16 cellular contexts compared by ENCODE assay signal in the genomic region with DNA sequence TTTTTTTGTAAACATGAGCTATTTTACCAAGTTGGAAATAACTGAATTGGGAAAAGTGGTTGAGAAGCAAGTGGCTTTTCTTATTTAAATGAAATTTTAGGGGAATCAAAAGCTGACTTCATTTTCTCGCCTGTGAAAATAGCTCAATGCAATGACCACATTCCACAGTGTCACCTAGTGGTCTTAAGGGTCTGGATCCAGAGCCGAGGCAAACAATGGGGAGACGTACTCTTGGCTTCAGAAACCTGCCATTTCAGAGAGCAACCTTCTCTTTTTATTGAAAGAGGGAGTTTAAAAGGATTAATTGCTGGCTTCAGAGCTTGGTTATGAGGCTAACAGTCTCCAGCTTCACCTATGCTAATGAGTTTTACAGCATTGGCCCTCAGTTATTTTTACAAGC. TPM values are rescaled to one million over a fixed set of nuclear protein-coding genes. Genes with fewer than 3 reads are reported as not detected.
A peak's percentile ranks its signal among the peaks of the same experiment; 100 is the strongest.
DNase-seq lines count a peak whose midpoint lies in the region; ATAC-seq, FAIRE-seq and TF ChIP-seq lines count a peak whose summit lies in the region.
"Had no signal": no experiment of that assay in that cellular context is flagged by ENCODE, and none has a peak within 500 bp of the region (broad histone marks: within the 10 kb centered on the region; RNA-seq: fewer than 3 reads in every experiment).

No MANE protein-coding gene starts in this region.

- no peaks in the 10 kb centered on the region for H3K79me2 ChIP-seq in HCT116 (ENCODE audit: insufficient read depth, low read length)

- no peak overlapping the region for H3K27ac ChIP-seq in C4-2B
- no peak overlapping the region for H3K27ac ChIP-seq in HCT116 (ENCODE audit: low read depth, low read length)
- no peak overlapping the region for H3K27ac ChIP-seq in pancreas
- H3K27ac ChIP-seq in kidney (ENCODE audit: low read depth in 2 of 2, low read length in 2 of 2) = no peak overlapping the region
- H3K27ac ChIP-seq: stomach had no signal

- no peak overlapping the region for H3K4me2 ChIP-seq in HCT116 (ENCODE audit: low read length)

- no peak overlapping the region for H2AFZ ChIP-seq in HCT116 (ENCODE audit: low read depth, low read length, poor library complexity, severe bottlenecking)

- DNase-seq in HCT116 (ENCODE audit: low read depth, low spot score) (no peak), astrocyte of the cerebellum (ENCODE audit: low read depth) (peak; percentile 5), kidney epithelial cell (ENCODE audit: low read depth) (no peak), pancreas (no peak), kidney (no peak)
- DNase-seq: activated CD4-positive, alpha-beta T cell treated with anti-CD3 and anti-CD28 coated beads, Interleukin-2, amount 50 U/mL, for 4 hours; anterior cingulate cortex; CD4-positive, alpha-beta T cell; IMR-90; NCI-H1930; right cardiac atrium; stomach had no signal

- no peaks in the 10 kb centered on the region for H4K20me1 ChIP-seq in HCT116 (ENCODE audit: insufficient read depth)

- FAIRE-seq in pancreas (lab: Jason Lieb, UNC) (no peak), kidney (lab: Jason Lieb, UNC) (no peak)

- H3K9me3 ChIP-seq in HCT116 (ENCODE audit: control insufficient read depth in 1 of 2, insufficient read depth in 1 of 2, low read depth in 1 of 2, low read length in 2 of 2) (no peaks in the 10 kb centered on the region), pancreas (no peaks in the 10 kb centered on the region), kidney (ENCODE audit: control insufficient read depth in 1 of 2, low read length in 2 of 2) (no peaks in the 10 kb centered on the region)

- H3K4me1 ChIP-seq in HCT116 (ENCODE audit: control insufficient read depth in 1 of 2, insufficient read depth in 2 of 2, low read length in 2 of 2) (no peaks in the 10 kb centered on the region), pancreas (no peaks in the 10 kb centered on the region), kidney (ENCODE audit: control insufficient read depth in 1 of 2, insufficient read depth in 1 of 2, low read depth in 1 of 2, low read length in 2 of 2) (no peaks in the 10 kb centered on the region)
- H3K4me1 ChIP-seq: stomach had no signal

- WGBS in pancreas, 2 donors = 32% methylated on average over 3 of the region's 3 CpGs

- POLR2A ChIA-PET in HCT116 (lab: Charles Lee) = no interaction called here

- H3K9ac ChIP-seq in HCT116 (ENCODE audit: low read length) (no peak overlapping the region), kidney (ENCODE audit: low read length in 2 of 2) (no peak overlapping the region)

- in situ Hi-C loops in astrocyte of the cerebellum (cut with HindIII; ENCODE audit: low sequenced_read_pairs) = no loop called here

- peak; percentile 32 for TF ChIP-seq CTCF in C4-2B (conservative IDR thresholded peaks at IDR 0.05)
- peak in 1 of 3 experiments; percentile 13; a peak in 1 of 6 replicates for TF ChIP-seq CTCF in HCT116 (IDR thresholded peaks at IDR 0.05 in 2 of 3, conservative IDR thresholded peaks at IDR 0.05 in 1 of 3; ENCODE audit: borderline replicate concordance in 1 of 3, insufficient read depth in 1 of 3, low read depth in 2 of 3, low read length in 2 of 3)
- TF ChIP-seq CTCF in astrocyte of the cerebellum (IDR thresholded peaks at IDR 0.05; ENCODE audit: low read depth, low read length, missing control alignments) = peak; percentile 40
- peak; percentile 10 for TF ChIP-seq CTCF in kidney epithelial cell (IDR thresholded peaks at IDR 0.05; ENCODE audit: insufficient read depth, low read length, poor library complexity, severe bottlenecking)
- TF ChIP-seq CTCF in pancreas (IDR thresholded peaks at IDR 0.05) = no peak
- no peak for TF ChIP-seq CTCF in kidney (IDR thresholded peaks at IDR 0.05; ENCODE audit: borderline replicate concordance, extremely low read depth, insufficient read depth)

- intact Hi-C loops in HCT116 (cut with micrococcal nuclease) = no loop called here
- intact Hi-C loops in pancreas (cut with DNase I) = no loop called here
- intact Hi-C loops in kidney (cut with DNase I) = no loop called here

- peaks cover 72% of the 10 kb centered on the region for H3K27me3 ChIP-seq in HCT116 (ENCODE audit: insufficient read depth, low read length)
- H3K27me3 ChIP-seq in kidney epithelial cell (ENCODE audit: control insufficient read depth, insufficient read depth, low read length) = no peaks in the 10 kb centered on the region
- peaks cover 0 to 3% (median 0%) of the 10 kb centered on the region in 4 donors for H3K27me3 ChIP-seq in pancreas
- H3K27me3 ChIP-seq: stomach had no signal

- no TSS peak for BruUV-seq in HCT116 (replicated peaks; lab: Mats Ljungman, UMichigan)

- ATAC-seq in HCT116 = no peak
- no peak for ATAC-seq in HG02678 (IDR thresholded peaks at IDR 0.05; ENCODE audit: unreplicated experiment)
- no peak for ATAC-seq in pancreas
- ATAC-seq in GM21786 (IDR thresholded peaks at IDR 0.05; ENCODE audit: unreplicated experiment) = no peak
- ATAC-seq: activated T-helper 17 cell treated with anti-CD3 and anti-CD28 coated beads, Interleukin-2, amount 50 U/mL, for 72 hours; right cardiac atrium had no signal

- no peaks in the 10 kb centered on the region for H3K9me2 ChIP-seq in HCT116 (ENCODE audit: insufficient read depth)

- TF ChIP-seq RAD21 in HCT116 (IDR thresholded peaks at IDR 0.05; ENCODE audit: low read depth) = peak; percentile 14; the same call in 1 of the 2 replicates

- RAD21 ChIA-PET in HCT116 (lab: Charles Lee; ENCODE audit: low non-redundant PET in 1 of 2, low total read pairs in 2 of 2, uncharacterized antibody in 2 of 2, unreplicated experiment in 2 of 2) = no interaction called here

- H3K36me3 ChIP-seq in HCT116 (ENCODE audit: control insufficient read depth in 1 of 2, insufficient read depth in 2 of 2, low read length in 2 of 2) = no peaks in the 10 kb centered on the region
- no peaks in the 10 kb centered on the region for H3K36me3 ChIP-seq in kidney epithelial cell (ENCODE audit: control insufficient read depth, insufficient read depth, low read length)
- H3K36me3 ChIP-seq in pancreas = no peaks in the 10 kb centered on the region
- H3K36me3 ChIP-seq in kidney (ENCODE audit: control insufficient read depth in 1 of 2, insufficient read depth in 2 of 2, low read length in 2 of 2) = no peaks in the 10 kb centered on the region
- H3K36me3 ChIP-seq: stomach had no signal

- no peak for TF ChIP-seq POLR2A in HCT116 (IDR thresholded peaks at IDR 0.05; ENCODE audit: borderline replicate concordance, extremely low read depth, insufficient read depth, insufficient read length)

- CTCF ChIA-PET in HCT116 (lab: Charles Lee) = interaction anchor here (0.7 to 1.1 kb wide), 2 partner anchors 125 to 162 kb away, joined by 4 to 9 read pairs; no protein-coding TSS in a partner anchor

- H3K4me3 ChIP-seq in HCT116 (replicated peaks in 1 of 2; ENCODE audit: low read depth in 1 of 2, low read length in 2 of 2) (no peak overlapping the region), astrocyte of the cerebellum (ENCODE audit: low read depth, low read length) (no peak overlapping the region), kidney epithelial cell (ENCODE audit: low read depth, low read length) (no peak overlapping the region), pancreas (no peak overlapping the region), kidney (ENCODE audit: low read length in 2 of 2) (no peak overlapping the region)
- H3K4me3 ChIP-seq: stomach had no signal

TF ChIP-seq in HCT116, 20 proteins besides CTCF, POLR2A, EP300 and RAD21:
- TF ChIP-seq SRF (IDR thresholded peaks at IDR 0.05; ENCODE audit: low read depth) (no peak), POLR2AphosphoS5 (IDR thresholded peaks at IDR 0.05; ENCODE audit: low read depth, low read length) (no peak), CEBPB (IDR thresholded peaks at IDR 0.05; ENCODE audit: low read depth) (no peak), CBX3 (IDR thresholded peaks at IDR 0.05; ENCODE audit: low read depth) (no peak), EGR1 (IDR thresholded peaks at IDR 0.05; ENCODE audit: low read depth) (no peak), FOSL1 (IDR thresholded peaks at IDR 0.05; ENCODE audit: low read depth) (no peak), EZH2phosphoT487 (IDR thresholded peaks at IDR 0.05; ENCODE audit: borderline replicate concordance) (no peak), JUND (IDR thresholded peaks at IDR 0.05) (no peak), ZBTB33 (IDR thresholded peaks at IDR 0.05; ENCODE audit: extremely low read depth, insufficient replicate concordance, low read length) (no peak), TCF7L2 (IDR thresholded peaks at IDR 0.05; ENCODE audit: borderline replicate concordance, extremely low read depth, insufficient read depth, insufficient read length) (no peak)

RNA-seq across cellular contexts. Expression of gene RXFP2, which starts 39.7 kb away (rescaled TPM):
- total RNA-seq in HCT116 (2021; ENCODE audit: unreplicated experiment) (not detected), kidney epithelial cell (not detected in 2 replicates), pancreas (not detected), kidney (0.09 TPM)
- not detected in 2 replicates for polyA plus RNA-seq in HCT116 (2012)
- polyA plus RNA-seq in pancreas (under 1 TPM in 1 of 2 donors, not detected in 1; 0.02 TPM), kidney (ENCODE audit: insufficient read depth, low read depth, low replicate concordance) (not detected)
- total RNA-seq: activated T-helper 17 cell treated with anti-CD3 and anti-CD28 coated beads, Interleukin-2, amount 50 U/mL, for 72 hours; CD4-positive, alpha-beta T cell; IMR-90; right cardiac atrium; stomach had no signal
- polyA plus RNA-seq: IMR-90, right cardiac atrium, stomach had no signal

Comparison
In these comparisons a context has a peak if more than half of its experiments do, and no peak if none do; other contexts are left out.
1. CTCF ChIP-seq: peak in C4-2B (single experiment), astrocyte of the cerebellum (single experiment) and kidney epithelial cell (single experiment); none in pancreas (0 of 4) and kidney (single experiment).